ENCODE assay signal across 8 cellular contexts in genomic region chr1:6392081-6392879, GRCh38.
DNase-seq lines count a peak whose midpoint lies in the region; ATAC-seq and TF ChIP-seq lines count a peak whose summit lies in the region.

No MANE protein-coding gene starts in this region.

- ATAC-seq in GM21786 (IDR thresholded peaks at IDR 0.05; ENCODE audit: unreplicated experiment): no peak

- peaks cover 14% of the 10 kb centered on the region for H3K4me1 ChIP-seq in muscle layer of colon (ENCODE audit: insufficient read depth, low read length)

- no peaks in the 10 kb centered on the region for H3K27me3 ChIP-seq in muscle layer of colon (ENCODE audit: control insufficient read depth in 1 of 2, insufficient read depth in 2 of 2, low read length in 2 of 2)

- H3K4me3 ChIP-seq in muscle layer of colon (ENCODE audit: low read depth in 1 of 2, low read length in 2 of 2): peak overlapping the region; percentile 18 to 61

- peak overlapping the region; percentile 87 for H3K27ac ChIP-seq in 22Rv1
- peak overlapping the region; percentile 12 for H3K27ac ChIP-seq in muscle layer of colon (ENCODE audit: low read depth, low read length)

- no peaks in the 10 kb centered on the region for H3K9me3 ChIP-seq in muscle layer of colon (ENCODE audit: low read length)

- no peaks in the 10 kb centered on the region for H3K36me3 ChIP-seq in muscle layer of colon (ENCODE audit: insufficient read depth, low read length)

- DNase-seq in GM10266 (ENCODE audit: extremely low spot score) (peak; percentile 29), NCI-H69 (lab: John Stamatoyannopoulos, UW) (peak; percentile 48), cerebellar cortex (ENCODE audit: low spot score) (peak; percentile 48), NCI-H345 (lab: John Stamatoyannopoulos, UW) (no peak), AG20443 (ENCODE audit: low spot score) (no peak)

- TF ChIP-seq CTCF in 22Rv1 (IDR thresholded peaks at IDR 0.05) (no peak), GM10266 (IDR thresholded peaks at IDR 0.05; ENCODE audit: control insufficient read depth, insufficient read depth, low read depth, missing control alignments) (no peak)

- H3K9ac ChIP-seq in muscle layer of colon (ENCODE audit: low read length): no peak overlapping the region

Comparison
In these comparisons a context has a peak if more than half of its experiments do, and no peak if none do; other contexts are left out.
1. DNase-seq: peak in GM10266 (single experiment), NCI-H69 (single experiment) and cerebellar cortex (single experiment); none in NCI-H345 (single experiment) and AG20443 (single experiment).